ENCODE assay signal across 19 cellular contexts in the genomic region with DNA sequence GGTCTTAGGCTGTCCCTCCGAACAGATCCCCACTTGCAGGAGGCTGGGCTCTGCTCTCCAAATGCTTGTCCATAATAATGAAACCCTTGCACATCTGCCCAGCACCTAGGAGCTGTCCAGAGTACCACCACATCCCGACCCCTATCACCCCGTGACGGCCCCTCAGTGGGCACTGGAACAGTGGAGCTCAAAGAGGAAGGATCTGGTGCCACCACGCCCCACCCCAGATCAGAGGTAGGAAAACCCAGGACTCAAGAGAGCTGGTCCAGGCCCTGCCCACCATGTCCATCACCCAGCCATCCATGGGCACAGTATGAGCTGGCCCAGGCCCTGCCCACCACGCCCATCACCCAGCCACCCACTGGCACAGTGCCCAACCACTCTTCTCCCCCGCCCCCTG.
"Had no signal": no experiment of that assay in that cellular context is flagged by ENCODE, and none has a peak within 500 bp of the region (broad histone marks: within the 10 kb centered on the region; RNA-seq: fewer than 3 reads in every experiment).

No MANE protein-coding gene starts in this region.

- H3K36me3 ChIP-seq: breast epithelium, heart left ventricle, left lung, tibial nerve had no signal

- H3K4me1 ChIP-seq: breast epithelium, heart left ventricle, left lung, tibial nerve had no signal

- FAIRE-seq: endothelial cell of umbilical vein, TTC549 had no signal

- H3K4me3 ChIP-seq: breast epithelium, heart left ventricle, left lung, lung, tibial nerve had no signal

- DNase-seq: activated CD4-positive, alpha-beta T cell treated with anti-CD3 and anti-CD28 coated beads for 4 hours; activated CD4-positive, alpha-beta T cell treated with anti-CD3 and anti-CD28 coated beads, Interleukin-2, amount 50 U/mL, for 4 hours; activated effector memory CD4-positive, alpha-beta T cell treated with anti-CD3 and anti-CD28 coated beads, Interleukin-2, amount 50 U/mL, for 16 hours; activated naive CD4-positive, alpha-beta T cell treated with anti-CD3 and anti-CD28 coated beads, Interleukin-2, amount 50 U/mL, for 16 hours; central memory CD4-positive, alpha-beta T cell; foreskin fibroblast; hypothalamus; immature natural killer cell; mesendoderm; natural killer cell; stimulated activated naive CD4-positive, alpha-beta T cell treated with Interleukin-2 at 50 U/mL for 16 hours had no signal

- ATAC-seq: heart left ventricle, left lung had no signal

- H3K27ac ChIP-seq: breast epithelium, heart left ventricle, left lung, tibial nerve, VCaP had no signal
